Comparison of ENCODE assay signal across 21 cellular contexts in the genomic region with DNA sequence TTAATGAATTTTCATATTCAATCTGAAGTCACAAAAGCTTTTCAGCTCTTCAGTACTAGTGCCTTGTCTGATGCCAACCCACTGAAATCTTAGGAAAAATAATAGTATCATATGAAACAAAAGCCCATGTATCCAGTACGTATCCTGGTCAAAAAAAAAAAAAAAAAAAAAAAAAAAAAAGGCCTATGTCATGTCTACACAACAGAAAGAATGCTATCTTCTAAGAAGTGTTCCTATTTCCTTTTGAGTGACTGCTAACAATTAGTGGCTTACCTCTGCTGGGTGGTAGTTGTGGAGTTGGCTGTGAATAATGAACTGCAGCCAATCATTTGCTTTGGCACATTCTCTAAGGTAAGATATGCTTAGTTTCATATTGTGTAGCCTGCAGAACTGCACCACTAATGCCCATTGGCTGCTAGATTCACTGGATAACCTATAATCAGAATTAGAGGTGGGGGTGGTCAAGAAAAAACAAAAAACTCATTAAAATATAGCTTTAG. TPM values are rescaled to one million over a fixed set of nuclear protein-coding genes. Genes with fewer than 3 reads are reported as not detected.
DNase-seq lines count a peak whose midpoint lies in the region; ATAC-seq and TF ChIP-seq lines count a peak whose summit lies in the region.
"Had no signal": no experiment of that assay in that cellular context is flagged by ENCODE, and none has a peak within 500 bp of the region (broad histone marks: within the 10 kb centered on the region; RNA-seq: fewer than 3 reads in every experiment).

No MANE protein-coding gene starts in this region.

- no peak overlapping the region for H3K27ac ChIP-seq in heart left ventricle
- H3K27ac ChIP-seq: BLaER1, epithelial cell of prostate, neutrophil, prostate gland had no signal

- no peaks in the 10 kb centered on the region for H3K27me3 Mint-ChIP-seq in activated naive CD4-positive, alpha-beta T cell treated with anti-CD3 and anti-CD28 coated beads, Interleukin-2, amount 50 U/mL, for 24 hours
- no peaks in the 10 kb centered on the region for H3K27me3 Mint-ChIP-seq in activated naive CD4-positive, alpha-beta T cell treated with anti-CD3 and anti-CD28 coated beads for 36 hours (ENCODE audit: low read depth)
- H3K27me3 Mint-ChIP-seq in activated naive CD8-positive, alpha-beta T cell treated with anti-CD3 and anti-CD28 coated beads for 36 hours: no peaks in the 10 kb centered on the region
- no peaks in the 10 kb centered on the region for H3K27me3 Mint-ChIP-seq in stimulated activated naive B cell treated with anti-CD40 and anti-IgM and Interleukin-4, amounts not matched to agents 10 μg/mL and 1 μg/mL and 100 μg/mL, for 72 hours

- H3K9me3 Mint-ChIP-seq in activated naive CD4-positive, alpha-beta T cell treated with anti-CD3 and anti-CD28 coated beads, Interleukin-2, amount 50 U/mL, for 24 hours: no peaks in the 10 kb centered on the region
- H3K9me3 Mint-ChIP-seq in activated naive CD4-positive, alpha-beta T cell treated with anti-CD3 and anti-CD28 coated beads for 36 hours: no peaks in the 10 kb centered on the region
- no peaks in the 10 kb centered on the region for H3K9me3 Mint-ChIP-seq in activated naive CD8-positive, alpha-beta T cell treated with anti-CD3 and anti-CD28 coated beads for 36 hours
- no peaks in the 10 kb centered on the region for H3K9me3 Mint-ChIP-seq in stimulated activated naive B cell treated with anti-CD40 and anti-IgM and Interleukin-4, amounts not matched to agents 10 μg/mL and 1 μg/mL and 100 μg/mL, for 72 hours
- H3K9me3 Mint-ChIP-seq: activated T-cell treated with anti-CD3 and anti-CD28 coated beads, Interleukin-2, amount 50 U/mL, for 4 hours; WTC11 had no signal

- peak overlapping the region; percentile 93 for H3K27ac Mint-ChIP-seq in activated naive CD4-positive, alpha-beta T cell treated with anti-CD3 and anti-CD28 coated beads, Interleukin-2, amount 50 U/mL, for 24 hours
- H3K27ac Mint-ChIP-seq in activated naive CD4-positive, alpha-beta T cell treated with anti-CD3 and anti-CD28 coated beads for 36 hours: no peak overlapping the region
- peak overlapping the region; percentile 74 for H3K27ac Mint-ChIP-seq in activated naive CD8-positive, alpha-beta T cell treated with anti-CD3 and anti-CD28 coated beads for 36 hours
- no peak overlapping the region for H3K27ac Mint-ChIP-seq in stimulated activated naive B cell treated with anti-CD40 and anti-IgM and Interleukin-4, amounts not matched to agents 10 μg/mL and 1 μg/mL and 100 μg/mL, for 72 hours
- H3K27ac Mint-ChIP-seq: WTC11 had no signal

- peak; percentile 14 to 23 for ATAC-seq in stimulated activated naive B cell treated with anti-CD40 and anti-IgM and Interleukin-4, amounts not matched to agents 10 μg/mL and 1 μg/mL and 100 μg/mL, for 72 hours (replicated peaks)
- no peak for ATAC-seq in heart left ventricle
- ATAC-seq: SK-N-SH treated with all-trans-retinoic acid at 6 μM for 48 hours, WTC11 had no signal

- intact Hi-C loops in activated naive CD4-positive, alpha-beta T cell treated with anti-CD3 and anti-CD28 coated beads for 36 hours (cut with micrococcal nuclease): loop anchor here (1.0 to 2.0 kb wide), 3 partner anchors 37 to 67 kb away; a partner anchor contains a TSS
- intact Hi-C loops in heart left ventricle (cut with DNase I): loop anchor here in 3 of 10 donors (5.0 to 10.0 kb wide), 2 partner anchors 51 to 138 kb away; a partner anchor contains a TSS

- H3K36me3 Mint-ChIP-seq in activated naive CD4-positive, alpha-beta T cell treated with anti-CD3 and anti-CD28 coated beads, Interleukin-2, amount 50 U/mL, for 24 hours: peaks cover 3% of the 10 kb centered on the region
- peaks cover 28% of the 10 kb centered on the region for H3K36me3 Mint-ChIP-seq in activated naive CD4-positive, alpha-beta T cell treated with anti-CD3 and anti-CD28 coated beads for 36 hours (ENCODE audit: low read depth)
- H3K36me3 Mint-ChIP-seq in activated naive CD8-positive, alpha-beta T cell treated with anti-CD3 and anti-CD28 coated beads for 36 hours: peaks cover 14% of the 10 kb centered on the region
- H3K36me3 Mint-ChIP-seq in stimulated activated naive B cell treated with anti-CD40 and anti-IgM and Interleukin-4, amounts not matched to agents 10 μg/mL and 1 μg/mL and 100 μg/mL, for 72 hours: peaks cover 15 to 28% of the 10 kb centered on the region in 2 donors

- WGBS in heart left ventricle, 4 donors: 45 to 86% (median 60%) methylated on average over 1 of the region's 1 CpG

- peaks cover 40% of the 10 kb centered on the region for H3K4me1 Mint-ChIP-seq in activated naive CD4-positive, alpha-beta T cell treated with anti-CD3 and anti-CD28 coated beads, Interleukin-2, amount 50 U/mL, for 24 hours
- peaks cover 30% of the 10 kb centered on the region for H3K4me1 Mint-ChIP-seq in activated naive CD4-positive, alpha-beta T cell treated with anti-CD3 and anti-CD28 coated beads for 36 hours (ENCODE audit: low read depth)
- peaks cover 26% of the 10 kb centered on the region for H3K4me1 Mint-ChIP-seq in activated naive CD8-positive, alpha-beta T cell treated with anti-CD3 and anti-CD28 coated beads for 36 hours
- peaks cover 9 to 10% of the 10 kb centered on the region in 2 donors for H3K4me1 Mint-ChIP-seq in stimulated activated naive B cell treated with anti-CD40 and anti-IgM and Interleukin-4, amounts not matched to agents 10 μg/mL and 1 μg/mL and 100 μg/mL, for 72 hours
- H3K4me1 Mint-ChIP-seq: WTC11 had no signal

- peaks cover 0 to 100% (median 94%) of the 10 kb centered on the region in 9 donors for H3K36me3 ChIP-seq in heart left ventricle

- H3K27me3 ChIP-seq in heart left ventricle: no peaks in the 10 kb centered on the region
- H3K27me3 ChIP-seq: BLaER1, neutrophil had no signal

- TF ChIP-seq CTCF in GM20000 (IDR thresholded peaks at IDR 0.05; ENCODE audit: extremely low read depth, missing control alignments) (no peak), heart left ventricle (IDR thresholded peaks at IDR 0.05) (no peak)

- H3K4me3 Mint-ChIP-seq in activated naive CD4-positive, alpha-beta T cell treated with anti-CD3 and anti-CD28 coated beads, Interleukin-2, amount 50 U/mL, for 24 hours: peak overlapping the region; percentile 26
- no peak overlapping the region for H3K4me3 Mint-ChIP-seq in activated naive CD4-positive, alpha-beta T cell treated with anti-CD3 and anti-CD28 coated beads for 36 hours
- no peak overlapping the region for H3K4me3 Mint-ChIP-seq in activated naive CD8-positive, alpha-beta T cell treated with anti-CD3 and anti-CD28 coated beads for 36 hours
- no peak overlapping the region for H3K4me3 Mint-ChIP-seq in stimulated activated naive B cell treated with anti-CD40 and anti-IgM and Interleukin-4, amounts not matched to agents 10 μg/mL and 1 μg/mL and 100 μg/mL, for 72 hours
- H3K4me3 Mint-ChIP-seq: activated T-cell treated with anti-CD3 and anti-CD28 coated beads, Interleukin-2, amount 50 U/mL, for 4 hours; WTC11 had no signal

- H3K9me3 ChIP-seq in heart left ventricle: no peaks in the 10 kb centered on the region
- H3K9me3 ChIP-seq: BLaER1, HAP-1, prostate gland had no signal

- CTCF ChIA-PET in activated naive CD4-positive, alpha-beta T cell treated with anti-CD3 and anti-CD28 coated beads for 36 hours (lab: Charles Lee): interaction anchor here (0.6 to 2.8 kb wide), 5 partner anchors 12 to 141 kb away, joined by 3 to 12 read pairs (median 4); a partner anchor contains a TSS

- H3K4me1 ChIP-seq in heart left ventricle: no peaks in the 10 kb centered on the region
- H3K4me1 ChIP-seq: HAP-1, prostate gland had no signal

- no peak for TF ChIP-seq POLR2A in heart left ventricle (IDR thresholded peaks at IDR 0.05)

- DNase-seq in activated naive CD4-positive, alpha-beta T cell treated with anti-CD3 and anti-CD28 coated beads for 36 hours: no peak
- DNase-seq in GM20000 (ENCODE audit: low spot score) (peak; percentile 13), DMS53 (lab: John Stamatoyannopoulos, UW) (no peak), heart left ventricle (no peak), cerebellar nuclear complex (lab: John Stamatoyannopoulos, UW) (no peak)
- no peak for DNase-seq in activated naive CD8-positive, alpha-beta T cell treated with anti-CD3 and anti-CD28 coated beads for 36 hours
- no peak for DNase-seq in stimulated activated naive B cell treated with anti-CD40 and anti-IgM and Interleukin-4, amounts not matched to agents 10 μg/mL and 1 μg/mL and 100 μg/mL, for 72 hours
- DNase-seq: ACHN; activated T-cell treated with anti-CD3 and anti-CD28 coated beads, Interleukin-2, amount 50 U/mL, for 4 hours; head of caudate nucleus; Kasumi-1; NCI-H187 treated with DMSO at 0.1 percent for 48 hours; NCI-H69 had no signal

- no peak overlapping the region for H3K4me3 ChIP-seq in heart left ventricle
- H3K4me3 ChIP-seq: BLaER1, HAP-1, prostate gland had no signal

RNA-seq across cellular contexts. Expression of a gene that starts 59.6 kb away (rescaled TPM):
- total RNA-seq in activated naive CD4-positive, alpha-beta T cell treated with anti-CD3 and anti-CD28 coated beads for 36 hours: 10 to 100 TPM; 75.8 to 77.9 TPM
- 100 to 1,000 TPM; 187 to 194 TPM for total RNA-seq in activated naive CD8-positive, alpha-beta T cell treated with anti-CD3 and anti-CD28 coated beads for 36 hours
- 100 to 1,000 TPM in 1 of 9 donors, 10 to 100 TPM in 8; 30.4 to 116 (median 71.6) TPM for total RNA-seq in heart left ventricle
- polyA plus RNA-seq in heart left ventricle: 100 to 1,000 TPM in 1 of 2 donors, 10 to 100 TPM in 1; 30.8 to 107 TPM

Comparison
In these comparisons a context has a peak if more than half of its experiments do, and no peak if none do; other contexts are left out.
1. H3K27ac Mint-ChIP-seq: peak in activated naive CD4-positive, alpha-beta T cell treated with anti-CD3 and anti-CD28 coated beads, Interleukin-2, amount 50 U/mL, for 24 hours (single experiment) and activated naive CD8-positive, alpha-beta T cell treated with anti-CD3 and anti-CD28 coated beads for 36 hours (single experiment); none in activated naive CD4-positive, alpha-beta T cell treated with anti-CD3 and anti-CD28 coated beads for 36 hours (single experiment) and stimulated activated naive B cell treated with anti-CD40 and anti-IgM and Interleukin-4, amounts not matched to agents 10 μg/mL and 1 μg/mL and 100 μg/mL, for 72 hours (single experiment).
2. ATAC-seq: peak in stimulated activated naive B cell treated with anti-CD40 and anti-IgM and Interleukin-4, amounts not matched to agents 10 μg/mL and 1 μg/mL and 100 μg/mL, for 72 hours (2 of 2); none in heart left ventricle (0 of 4).